14 cellular contexts compared by ENCODE assay signal in the genomic region with DNA sequence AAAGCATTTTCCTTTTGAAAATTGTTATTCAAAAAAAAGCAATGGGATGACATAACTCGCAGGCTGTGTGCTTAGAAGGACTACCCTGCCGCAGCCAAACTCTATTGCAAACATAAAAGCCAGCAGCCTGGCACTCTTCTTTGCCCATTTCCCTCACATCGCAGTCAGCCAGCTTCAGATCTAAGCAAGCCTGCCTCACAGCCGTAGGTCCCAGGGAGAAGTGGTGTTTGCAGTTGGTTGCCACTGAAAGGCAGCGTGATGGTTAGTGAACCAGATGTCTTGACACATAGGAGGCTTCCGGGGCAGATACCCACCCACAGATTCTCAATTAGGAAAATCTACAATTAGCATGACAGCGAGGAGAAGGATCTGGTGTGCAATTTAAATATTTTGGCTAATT.
DNase-seq lines count a peak whose midpoint lies in the region; TF ChIP-seq lines count a peak whose summit lies in the region.
"Had no signal": no experiment of that assay in that cellular context is flagged by ENCODE, and none has a peak within 500 bp of the region (broad histone marks: within the 10 kb centered on the region; RNA-seq: fewer than 3 reads in every experiment).

No MANE protein-coding gene starts in this region.

- no peak overlapping the region for H3K4me3 Mint-ChIP-seq in activated CD4-positive, alpha-beta memory T cell treated with anti-CD3 and anti-CD28 coated beads for 36 hours
- no peak overlapping the region for H3K4me3 Mint-ChIP-seq in activated CD4-positive, alpha-beta memory T cell treated with anti-CD3 and anti-CD28 coated beads, Interleukin-2, amount 10 ng/mL, durations not matched to agents 7 days and 5 days

- no peaks in the 10 kb centered on the region for H3K36me3 ChIP-seq in ascending aorta
- H3K36me3 ChIP-seq: HAP-1, upper lobe of right lung had no signal

- POLR2A ChIA-PET in activated CD4-positive, alpha-beta memory T cell treated with anti-CD3 and anti-CD28 coated beads for 36 hours (lab: Charles Lee), result no interaction called here
- POLR2A ChIA-PET in activated CD4-positive, alpha-beta memory T cell treated with anti-CD3 and anti-CD28 coated beads, Interleukin-2, amount 10 ng/mL, durations not matched to agents 7 days and 5 days (lab: Charles Lee), result interaction anchor here (0.6 to 1.5 kb wide), 2 partner anchors 971 to 1110 kb away, joined by 3 read pairs; no protein-coding TSS in a partner anchor

- no peak overlapping the region for H3K4me3 ChIP-seq in ascending aorta
- H3K4me3 ChIP-seq: HAP-1, mucosa of descending colon, upper lobe of right lung had no signal

- peak; percentile 64 for DNase-seq in activated CD4-positive, alpha-beta memory T cell treated with anti-CD3 and anti-CD28 coated beads for 36 hours
- no peak for DNase-seq in activated CD4-positive, alpha-beta memory T cell treated with anti-CD3 and anti-CD28 coated beads, Interleukin-2, amount 10 ng/mL, durations not matched to agents 7 days and 5 days
- DNase-seq in activated T-cell treated with anti-CD3 and anti-CD28 coated beads, Interleukin-2, amount 50 U/mL, for 48 hours, result peak; percentile 54 to 59
- DNase-seq in inferior parietal cortex (ENCODE audit: extremely low spot score) (peak; percentile 17), NCI-H82 treated with DMSO at 0.1 percent for 48 hours (lab: John Stamatoyannopoulos, UW; ENCODE audit: unreplicated experiment) (no peak), NCI-H1105 (lab: John Stamatoyannopoulos, UW) (no peak), ascending aorta (ENCODE audit: low spot score in 2 of 2) (no peak)
- peak; percentile 7 to 8 for DNase-seq in stimulated activated CD8-positive, alpha-beta memory T cell treated with anti-CD3 and anti-CD28 coated beads, Interleukin-7, amount 100 ng/mL, for 4 hours (ENCODE audit: low read depth in 2 of 2)
- DNase-seq: DMS79 treated with DMSO at 0.1 percent for 48 hours, mucosa of descending colon, NCI-H2029, PC-3, upper lobe of right lung had no signal

- peaks cover 5% of the 10 kb centered on the region for H3K9me3 Mint-ChIP-seq in activated CD4-positive, alpha-beta memory T cell treated with anti-CD3 and anti-CD28 coated beads for 36 hours
- peaks cover 12% of the 10 kb centered on the region for H3K9me3 Mint-ChIP-seq in activated CD4-positive, alpha-beta memory T cell treated with anti-CD3 and anti-CD28 coated beads, Interleukin-2, amount 10 ng/mL, durations not matched to agents 7 days and 5 days

- CTCF ChIA-PET in activated CD4-positive, alpha-beta memory T cell treated with anti-CD3 and anti-CD28 coated beads for 36 hours (lab: Charles Lee), result no interaction called here
- CTCF ChIA-PET in activated CD4-positive, alpha-beta memory T cell treated with anti-CD3 and anti-CD28 coated beads, Interleukin-2, amount 10 ng/mL, durations not matched to agents 7 days and 5 days (lab: Charles Lee), result no interaction called here

- H3K27ac ChIP-seq in ascending aorta, result no peak overlapping the region
- H3K27ac ChIP-seq: upper lobe of right lung had no signal

- H3K27me3 ChIP-seq in ascending aorta, result no peaks in the 10 kb centered on the region
- H3K27me3 ChIP-seq: upper lobe of right lung had no signal

- H3K4me1 Mint-ChIP-seq in activated CD4-positive, alpha-beta memory T cell treated with anti-CD3 and anti-CD28 coated beads for 36 hours (ENCODE audit: low read depth), result peaks cover 46% of the 10 kb centered on the region
- H3K4me1 Mint-ChIP-seq in activated CD4-positive, alpha-beta memory T cell treated with anti-CD3 and anti-CD28 coated beads, Interleukin-2, amount 10 ng/mL, durations not matched to agents 7 days and 5 days, result peaks cover 36% of the 10 kb centered on the region

- H3K9me3 ChIP-seq in ascending aorta, result no peaks in the 10 kb centered on the region
- H3K9me3 ChIP-seq: HAP-1, mucosa of descending colon, upper lobe of right lung had no signal

- TF ChIP-seq CTCF in ascending aorta (IDR thresholded peaks at IDR 0.05), result no peak

- H3K36me3 Mint-ChIP-seq in activated CD4-positive, alpha-beta memory T cell treated with anti-CD3 and anti-CD28 coated beads for 36 hours, result peaks cover 9% of the 10 kb centered on the region
- H3K36me3 Mint-ChIP-seq in activated CD4-positive, alpha-beta memory T cell treated with anti-CD3 and anti-CD28 coated beads, Interleukin-2, amount 10 ng/mL, durations not matched to agents 7 days and 5 days (ENCODE audit: low read depth), result peaks cover 8% of the 10 kb centered on the region

- H3K27me3 Mint-ChIP-seq in activated CD4-positive, alpha-beta memory T cell treated with anti-CD3 and anti-CD28 coated beads for 36 hours, result no peaks in the 10 kb centered on the region
- H3K27me3 Mint-ChIP-seq in activated CD4-positive, alpha-beta memory T cell treated with anti-CD3 and anti-CD28 coated beads, Interleukin-2, amount 10 ng/mL, durations not matched to agents 7 days and 5 days, result no peaks in the 10 kb centered on the region

- H3K4me1 ChIP-seq in ascending aorta, result no peaks in the 10 kb centered on the region
- H3K4me1 ChIP-seq: HAP-1, upper lobe of right lung had no signal

- intact Hi-C loops in activated CD4-positive, alpha-beta memory T cell treated with anti-CD3 and anti-CD28 coated beads for 36 hours (cut with micrococcal nuclease), result loop anchor here (10.0 kb wide), 1 partner anchor 1112 kb away; a partner anchor contains a TSS
- intact Hi-C loops in ascending aorta (cut with DNase I), result no loop called here

- peak overlapping the region; percentile 61 for H3K27ac Mint-ChIP-seq in activated CD4-positive, alpha-beta memory T cell treated with anti-CD3 and anti-CD28 coated beads for 36 hours
- no peak overlapping the region for H3K27ac Mint-ChIP-seq in activated CD4-positive, alpha-beta memory T cell treated with anti-CD3 and anti-CD28 coated beads, Interleukin-2, amount 10 ng/mL, durations not matched to agents 7 days and 5 days

Comparison
In these comparisons a context has a peak if more than half of its experiments do, and no peak if none do; other contexts are left out.
1. DNase-seq: peak in activated CD4-positive, alpha-beta memory T cell treated with anti-CD3 and anti-CD28 coated beads for 36 hours (single experiment), activated T-cell treated with anti-CD3 and anti-CD28 coated beads, Interleukin-2, amount 50 U/mL, for 48 hours (2 of 2), inferior parietal cortex (single experiment) and stimulated activated CD8-positive, alpha-beta memory T cell treated with anti-CD3 and anti-CD28 coated beads, Interleukin-7, amount 100 ng/mL, for 4 hours (2 of 2); none in activated CD4-positive, alpha-beta memory T cell treated with anti-CD3 and anti-CD28 coated beads, Interleukin-2, amount 10 ng/mL, durations not matched to agents 7 days and 5 days (single experiment), NCI-H82 treated with DMSO at 0.1 percent for 48 hours (single experiment), NCI-H1105 (single experiment) and ascending aorta (0 of 2).